Comparison of ENCODE assay signal across 18 cellular contexts in genomic region chr11:123581651-123582399, GRCh38.
A peak's percentile ranks its signal among the peaks of the same experiment; 100 is the strongest.
DNase-seq lines count a peak whose midpoint lies in the region; ATAC-seq and TF ChIP-seq lines count a peak whose summit lies in the region.
"Had no signal": no experiment of that assay in that cellular context is flagged by ENCODE, and none has a peak within 500 bp of the region (broad histone marks: within the 10 kb centered on the region; RNA-seq: fewer than 3 reads in every experiment).

No MANE protein-coding gene starts in this region.

- H3K27me3 ChIP-seq in HL-60 (ENCODE audit: insufficient read depth, poor library complexity, severe bottlenecking) = no peaks in the 10 kb centered on the region
- H3K27me3 ChIP-seq in SJCRH30 = no peaks in the 10 kb centered on the region
- H3K27me3 ChIP-seq: BE2C had no signal

- ATAC-seq in WTC11 (no peak), GM21515 (IDR thresholded peaks at IDR 0.05; ENCODE audit: unreplicated experiment) (no peak)
- ATAC-seq: K562 had no signal

- POLR2A ChIA-PET in WTC11 (lab: Charles Lee) = interaction anchor here (0.9 kb wide), 1 partner anchor 21 kb away, joined by 3 read pairs; no protein-coding TSS in a partner anchor

- in situ Hi-C loops in G401 (cut with HindIII; ENCODE audit: low sequenced_read_pairs) = no loop called here

- no peaks in the 10 kb centered on the region; the same call in 1 of the 2 replicates for H3K27me3 Mint-ChIP-seq in WTC11 (ENCODE audit: low read depth)
- H3K27me3 Mint-ChIP-seq: CD4-positive, CD25-positive, alpha-beta regulatory T cell; CD8-positive, alpha-beta memory T cell had no signal

- H3K27ac ChIP-seq in HL-60 (replicated peaks) (no peak overlapping the region), SJCRH30 (no peak overlapping the region)

- H3K36me3 Mint-ChIP-seq in WTC11 = peaks cover 4% of the 10 kb centered on the region; the same call in 1 of the 2 replicates

- DNase-seq in G401 (ENCODE audit: low spot score) (peak; percentile 78), HL-60 (ENCODE audit: low read depth in 1 of 2, low spot score in 1 of 2) (peak; percentile 11 to 84), WTC11 (ENCODE audit: low spot score) (no peak), GF-D8 (lab: John Stamatoyannopoulos, UW) (no peak), SJCRH30 (no peak)
- DNase-seq: ACHN; BE2C; CD4-positive, CD25-positive, alpha-beta regulatory T cell; CD8-positive, alpha-beta memory T cell; COR-L47; DMS 273 treated with DMSO at 0.1 percent for 48 hours; DND-41; EL; GDM1; IMR-90 had no signal

- TF ChIP-seq CTCF in HL-60 (IDR thresholded peaks at IDR 0.05; ENCODE audit: insufficient read depth, low read length) (no peak), WTC11 (IDR thresholded peaks at IDR 0.05) (no peak)

- no peaks in the 10 kb centered on the region for H3K36me3 ChIP-seq in SJCRH30
- H3K36me3 ChIP-seq: HAP-1 had no signal

- CTCF ChIA-PET in WTC11 (lab: Charles Lee) = interaction anchor here (0.7 to 3.8 kb wide), 25 partner anchors 8 to 470 kb away, joined by 3 to 40 read pairs (median 7); partner anchors contain the start of gene SCN3B

- H3K27ac Mint-ChIP-seq in WTC11 = peak overlapping the region; percentile 21; the same call in 1 of the 2 replicates
- H3K27ac Mint-ChIP-seq: CD4-positive, CD25-positive, alpha-beta regulatory T cell had no signal

- peaks cover 25% of the 10 kb centered on the region for H3K4me1 ChIP-seq in SJCRH30
- H3K4me1 ChIP-seq: BE2C had no signal

- H3K4me3 ChIP-seq in HL-60 (replicated peaks; ENCODE audit: insufficient read depth, low read length) = no peak overlapping the region
- H3K4me3 ChIP-seq in SJCRH30 = no peak overlapping the region
- H3K4me3 ChIP-seq: HAP-1, K562 had no signal

- peaks cover 52% of the 10 kb centered on the region for H3K4me1 Mint-ChIP-seq in WTC11

- peaks cover 5% of the 10 kb centered on the region for H3K9me3 Mint-ChIP-seq in WTC11
- H3K9me3 Mint-ChIP-seq: CD4-positive, CD25-positive, alpha-beta regulatory T cell; CD8-positive, alpha-beta memory T cell had no signal

- H3K4me3 Mint-ChIP-seq in WTC11 = no peak overlapping the region
- H3K4me3 Mint-ChIP-seq: CD8-positive, alpha-beta memory T cell had no signal

- no peaks in the 10 kb centered on the region for H3K9me3 ChIP-seq in SJCRH30 (replicated peaks)
- H3K9me3 ChIP-seq: BE2C, HAP-1 had no signal

TF ChIP-seq in WTC11, 78 proteins besides CTCF, POLR2A, EP300 and RAD21:
- TF ChIP-seq, protein P1, sequence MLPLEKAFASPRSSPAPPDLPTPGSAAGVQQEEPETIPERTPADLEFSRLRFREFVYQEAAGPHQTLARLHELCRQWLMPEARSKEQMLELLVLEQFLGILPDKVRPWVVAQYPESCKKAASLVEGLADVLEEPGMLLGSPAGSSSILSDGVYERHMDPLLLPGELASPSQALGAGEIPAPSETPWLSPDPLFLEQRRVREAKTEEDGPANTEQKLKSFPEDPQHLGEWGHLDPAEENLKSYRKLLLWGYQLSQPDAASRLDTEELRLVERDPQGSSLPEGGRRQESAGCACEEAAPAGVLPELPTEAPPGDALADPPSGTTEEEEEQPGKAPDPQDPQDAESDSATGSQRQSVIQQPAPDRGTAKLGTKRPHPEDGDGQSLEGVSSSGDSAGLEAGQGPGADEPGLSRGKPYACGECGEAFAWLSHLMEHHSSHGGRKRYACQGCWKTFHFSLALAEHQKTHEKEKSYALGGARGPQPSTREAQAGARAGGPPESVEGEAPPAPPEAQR (CRISPR knock-in tag; IDR thresholded peaks at IDR 0.05) = no peak
- TF ChIP-seq FOXK1 (CRISPR knock-in tag; IDR thresholded peaks at IDR 0.05) (no peak), SMAD4 (CRISPR knock-in tag; IDR thresholded peaks at IDR 0.05) (no peak), ZNF263 (CRISPR knock-in tag; IDR thresholded peaks at IDR 0.05; ENCODE audit: low read depth) (no peak), FOXP1 (CRISPR knock-in tag; IDR thresholded peaks at IDR 0.05; ENCODE audit: borderline replicate concordance) (no peak), ZNF416 (CRISPR knock-in tag; IDR thresholded peaks at IDR 0.05) (no peak)

Comparison
In these comparisons a context has a peak if more than half of its experiments do, and no peak if none do; other contexts are left out.
1. DNase-seq: peak in G401 (single experiment) and HL-60 (2 of 2); none in WTC11 (single experiment), GF-D8 (single experiment) and SJCRH30 (0 of 2).